29 cellular contexts compared by ENCODE assay signal in genomic region chr6:6399568-6399967, GRCh38.
"Had no signal": no experiment of that assay in that cellular context is flagged by ENCODE, and none has a peak within 500 bp of the region (broad histone marks: within the 10 kb centered on the region; RNA-seq: fewer than 3 reads in every experiment).

No MANE protein-coding gene starts in this region.

- ATAC-seq: stimulated activated effector memory CD8-positive, alpha-beta T cell treated with anti-CD3 and anti-CD28 coated beads, Interleukin-12 subunit alpha, Interleukin-12 subunit beta, amount 100 ng/mL, for 72 hours; stimulated activated memory B cell treated with anti-CD40 and anti-IgM and Interleukin-4, amounts not matched to agents 10 μg/mL and 1 μg/mL and 100 μg/mL, for 72 hours; stimulated activated naive B cell treated with anti-CD40 and anti-IgM and Interleukin-4, amounts not matched to agents 10 μg/mL and 1 μg/mL and 100 μg/mL, for 72 hours; stimulated activated naive CD8-positive, alpha-beta T cell treated with anti-CD3 and anti-CD28 coated beads, Interleukin-15, amount 100 ng/mL, for 72 hours; stimulated activated naive CD8-positive, alpha-beta T cell treated with anti-CD3 and anti-CD28 coated beads, Interleukin-15, Interleukin-2, amounts not matched to agents 100 U/mL and 50 U/mL, for 24 hours; upper lobe of right lung had no signal

- H3K9me3 ChIP-seq: stomach, suprapubic skin, testis, thoracic aorta, thyroid gland, tibial artery, tibial nerve, transverse colon, upper lobe of left lung, upper lobe of right lung, uterus, vagina had no signal

- H3K27ac Mint-ChIP-seq: stimulated activated effector memory CD8-positive, alpha-beta T cell treated with anti-CD3 and anti-CD28 coated beads, Interleukin-12 subunit alpha, Interleukin-12 subunit beta, amount 100 ng/mL, for 72 hours; stimulated activated memory B cell treated with anti-CD40 and anti-IgM and Interleukin-4, amounts not matched to agents 10 μg/mL and 1 μg/mL and 100 μg/mL, for 72 hours; stimulated activated naive B cell treated with anti-CD40 and anti-IgM and Interleukin-4, amounts not matched to agents 10 μg/mL and 1 μg/mL and 100 μg/mL, for 72 hours; stimulated activated naive CD8-positive, alpha-beta T cell treated with anti-CD3 and anti-CD28 coated beads, Interleukin-15, amount 100 ng/mL, for 72 hours; stimulated activated naive CD8-positive, alpha-beta T cell treated with anti-CD3 and anti-CD28 coated beads, Interleukin-15, Interleukin-2, amounts not matched to agents 100 ng/mL and 50 ng/mL, for 24 hours; type B pancreatic cell had no signal

- H3K4me1 Mint-ChIP-seq: stimulated activated effector memory CD8-positive, alpha-beta T cell treated with anti-CD3 and anti-CD28 coated beads, Interleukin-12 subunit alpha, Interleukin-12 subunit beta, amount 100 ng/mL, for 72 hours; stimulated activated naive CD8-positive, alpha-beta T cell treated with anti-CD3 and anti-CD28 coated beads, Interleukin-15, amount 100 ng/mL, for 72 hours had no signal

- H3K27me3 ChIP-seq: stomach, suprapubic skin, testis, thyroid gland, tibial artery, tibial nerve, transverse colon, upper lobe of left lung, upper lobe of right lung, uterus, vagina had no signal

- H3K4me1 ChIP-seq: stomach, testis, thyroid gland, tibial nerve, transverse colon, upper lobe of right lung, uterus, vagina had no signal

- H3K9me3 Mint-ChIP-seq: stimulated activated effector memory CD8-positive, alpha-beta T cell treated with anti-CD3 and anti-CD28 coated beads, Interleukin-12 subunit alpha, Interleukin-12 subunit beta, amount 100 ng/mL, for 72 hours; stimulated activated memory B cell treated with anti-CD40 and anti-IgM and Interleukin-4, amounts not matched to agents 10 μg/mL and 1 μg/mL and 100 μg/mL, for 72 hours; stimulated activated naive CD8-positive, alpha-beta T cell treated with anti-CD3 and anti-CD28 coated beads, Interleukin-15, Interleukin-2, amounts not matched to agents 100 ng/mL and 50 ng/mL, for 24 hours had no signal

- DNase-seq: stimulated activated CD4-positive, alpha-beta T cell treated with anti-CD3 and anti-CD28 coated beads, Interleukin-2, amount 100 ng/mL, for 48 hours; stimulated activated CD4-positive, alpha-beta T cell treated with anti-CD3 and anti-CD28 coated beads, Interleukin-4, amount 100 ng/mL, for 1 hour; stimulated activated CD4-positive, alpha-beta T cell treated with anti-CD3 and anti-CD28 coated beads, Interleukin-4, amount 100 ng/mL, for 24 hours; stimulated activated CD4-positive, alpha-beta T cell treated with anti-CD3 and anti-CD28 coated beads, Interleukin-4, amount 100 ng/mL, for 4 hours; stimulated activated CD8-positive, alpha-beta memory T cell treated with anti-CD3 and anti-CD28 coated beads, Interleukin-4, amount 100 ng/mL, for 48 hours; stimulated activated naive B cell treated with anti-CD40 and anti-IgM and Interleukin-4, amounts not matched to agents 10 μg/mL and 1 μg/mL and 100 μg/mL, for 72 hours; stimulated activated naive CD4-positive, alpha-beta T cell; stimulated activated naive CD4-positive, alpha-beta T cell treated with Interleukin-2 at 50 U/mL for 16 hours; stimulated activated naive CD8-positive, alpha-beta T cell treated with anti-CD3 and anti-CD28 coated beads, Interleukin-15, amount 100 ng/mL, for 72 hours; stimulated activated naive CD8-positive, alpha-beta T cell treated with anti-CD3 and anti-CD28 coated beads, Interleukin-15, Interleukin-2, amounts not matched to agents 100 U/mL and 50 U/mL, for 24 hours; stomach; substantia nigra; testis; thyroid gland; tibial artery; transverse colon; trophoblast cell; upper lobe of left lung; upper lobe of right lung; uterus had no signal

- H3K4me3 ChIP-seq: stomach, suprapubic skin, testis, thoracic aorta, thyroid gland, tibial artery, tibial nerve, transverse colon, upper lobe of left lung, upper lobe of right lung, uterus, vagina had no signal

- H3K36me3 ChIP-seq: stomach, suprapubic skin, thoracic aorta, thyroid gland, tibial artery, tibial nerve, transverse colon, upper lobe of left lung, upper lobe of right lung, uterus, vagina had no signal

- H3K36me3 Mint-ChIP-seq: stimulated activated effector memory CD8-positive, alpha-beta T cell treated with anti-CD3 and anti-CD28 coated beads, Interleukin-12 subunit alpha, Interleukin-12 subunit beta, amount 100 ng/mL, for 72 hours; type B pancreatic cell had no signal

- H3K4me3 Mint-ChIP-seq: stimulated activated effector memory CD8-positive, alpha-beta T cell treated with anti-CD3 and anti-CD28 coated beads, Interleukin-12 subunit alpha, Interleukin-12 subunit beta, amount 100 ng/mL, for 72 hours; stimulated activated memory B cell treated with anti-CD40 and anti-IgM and Interleukin-4, amounts not matched to agents 10 μg/mL and 1 μg/mL and 100 μg/mL, for 72 hours; stimulated activated naive B cell treated with anti-CD40 and anti-IgM and Interleukin-4, amounts not matched to agents 10 μg/mL and 1 μg/mL and 100 μg/mL, for 72 hours; stimulated activated naive CD8-positive, alpha-beta T cell treated with anti-CD3 and anti-CD28 coated beads, Interleukin-15, amount 100 ng/mL, for 72 hours; stimulated activated naive CD8-positive, alpha-beta T cell treated with anti-CD3 and anti-CD28 coated beads, Interleukin-15, Interleukin-2, amounts not matched to agents 100 ng/mL and 50 ng/mL, for 24 hours; type B pancreatic cell had no signal

- FAIRE-seq: urothelium cell line had no signal

- H3K27ac ChIP-seq: stomach, suprapubic skin, testis, thoracic aorta, thyroid gland, tibial artery, tibial nerve, transverse colon, upper lobe of left lung, upper lobe of right lung, uterus, vagina had no signal
